ENCODE assay signal across 9 cellular contexts in genomic region chr4:31045724-31046318, GRCh38.
DNase-seq lines count a peak whose midpoint lies in the region; ATAC-seq, FAIRE-seq and TF ChIP-seq lines count a peak whose summit lies in the region.
"Had no signal": no experiment of that assay in that cellular context is flagged by ENCODE, and none has a peak within 500 bp of the region (broad histone marks: within the 10 kb centered on the region; RNA-seq: fewer than 3 reads in every experiment).

No MANE protein-coding gene starts in this region.

- ATAC-seq in pancreas (peak in 3 of 4 donors; percentile 49 to 58 (median 57)), GM18520 (IDR thresholded peaks at IDR 0.05; ENCODE audit: unreplicated experiment) (no peak)

- no peaks in the 10 kb centered on the region for H3K36me3 ChIP-seq in pancreas

- H3K27ac Mint-ChIP-seq in endothelial cell (ENCODE audit: unreplicated experiment) = no peak overlapping the region

- peak; percentile 12 for DNase-seq in HCEC 1CT
- peak; percentile 9 for DNase-seq in NCI-H345 (lab: John Stamatoyannopoulos, UW)
- peak; percentile 4 for DNase-seq in endothelial cell (ENCODE audit: low spot score)
- peak in 2 of 6 donors; percentile 13 to 38 for DNase-seq in pancreas
- DNase-seq in LoVo (ENCODE audit: low spot score) = no peak
- DNase-seq in cerebellar cortex (ENCODE audit: low spot score) = no peak
- DNase-seq: activated T-cell treated with anti-CD3 and anti-CD28 coated beads for 4 hours had no signal

- 19 to 21% methylated on average over 2 of the region's 2 CpGs for WGBS in pancreas, 2 donors

- no peak overlapping the region for H3K4me3 Mint-ChIP-seq in endothelial cell (ENCODE audit: unreplicated experiment)

- H3K27me3 ChIP-seq in pancreas = no peaks in the 10 kb centered on the region

- no peak overlapping the region for H3K4me3 ChIP-seq in pancreas

- H3K36me3 Mint-ChIP-seq in endothelial cell (ENCODE audit: low read depth, unreplicated experiment) = no peaks in the 10 kb centered on the region

- no peaks in the 10 kb centered on the region for H3K4me1 ChIP-seq in pancreas
- H3K4me1 ChIP-seq: parathyroid adenoma had no signal

- H3K27me3 Mint-ChIP-seq in endothelial cell (ENCODE audit: unreplicated experiment) = no peaks in the 10 kb centered on the region

- intact Hi-C loops in pancreas (cut with DNase I) = no loop called here

- TF ChIP-seq CTCF in endothelial cell (IDR thresholded peaks at IDR 0.05; ENCODE audit: unreplicated experiment) = peak; percentile 54
- TF ChIP-seq CTCF in pancreas (IDR thresholded peaks at IDR 0.05) = peak in 3 of 4 donors; percentile 8 to 38 (median 28)

- no peak for FAIRE-seq in pancreas (lab: Jason Lieb, UNC)

- no peaks in the 10 kb centered on the region for H3K9me3 Mint-ChIP-seq in endothelial cell (ENCODE audit: unreplicated experiment)

- no peaks in the 10 kb centered on the region for H3K9me3 ChIP-seq in pancreas

- no peak overlapping the region for H3K27ac ChIP-seq in pancreas
- H3K27ac ChIP-seq: parathyroid adenoma had no signal

- H3K4me1 Mint-ChIP-seq in endothelial cell (ENCODE audit: unreplicated experiment) = peaks cover 3% of the 10 kb centered on the region

Comparison
In these comparisons a context has a peak if more than half of its experiments do, and no peak if none do; other contexts are left out.
1. DNase-seq: peak in HCEC 1CT (single experiment), NCI-H345 (single experiment) and endothelial cell (single experiment); none in LoVo (single experiment) and cerebellar cortex (single experiment).